ENCODE assay signal across 30 cellular contexts in the genomic region with DNA sequence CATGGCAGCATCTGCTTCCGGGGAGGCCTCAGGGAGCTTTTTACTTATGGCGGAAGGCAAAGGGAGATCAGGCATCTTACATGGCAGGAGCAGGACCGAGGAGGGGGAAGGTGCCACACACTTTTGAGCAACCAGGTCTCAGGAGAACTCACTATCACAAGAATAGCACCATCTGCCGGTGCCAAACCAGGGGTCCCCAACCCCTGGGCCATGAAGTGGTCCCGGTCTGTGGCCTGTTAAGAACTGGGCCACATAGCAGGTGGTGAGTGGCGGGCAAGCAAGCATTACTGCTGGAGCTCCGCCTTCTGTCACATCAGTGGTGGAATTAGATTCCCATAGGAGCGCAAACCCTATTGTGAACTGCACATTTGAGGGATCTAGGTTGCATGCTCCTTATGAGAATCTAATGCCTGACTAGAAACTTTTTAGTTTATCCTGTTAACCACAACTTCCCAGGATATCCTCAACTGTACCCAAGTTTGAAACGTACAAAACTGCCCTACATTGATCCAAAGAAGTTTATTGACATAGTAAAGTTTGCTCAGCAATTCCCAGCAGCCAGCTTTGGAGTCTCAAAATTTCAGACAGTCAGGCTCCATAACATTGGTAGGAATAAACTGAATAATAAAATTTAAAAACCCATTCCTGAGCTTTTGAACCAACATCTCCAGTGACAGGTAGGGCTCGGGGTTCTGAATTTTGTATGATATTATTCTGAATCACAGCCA.
"Had no signal": no experiment of that assay in that cellular context is flagged by ENCODE, and none has a peak within 500 bp of the region (broad histone marks: within the 10 kb centered on the region; RNA-seq: fewer than 3 reads in every experiment).

No MANE protein-coding gene starts in this region.

- H3K27me3 ChIP-seq: brain microvascular endothelial cell, esophagus squamous epithelium had no signal

- DNase-seq: activated CD4-positive, alpha-beta memory T cell treated with anti-CD3 and anti-CD28 coated beads, Interleukin-2, amount 10 ng/mL, durations not matched to agents 7 days and 5 days; activated CD4-positive, alpha-beta T cell treated with anti-CD3 and anti-CD28 coated beads for 1 hour; activated CD4-positive, alpha-beta T cell treated with anti-CD3 and anti-CD28 coated beads for 4 hours; activated CD4-positive, alpha-beta T cell treated with anti-CD3 and anti-CD28 coated beads, Interleukin-2, amount 10 ng/mL, durations not matched to agents 7 days and 5 days; activated CD4-positive, alpha-beta T cell treated with anti-CD3 and anti-CD28 coated beads, Interleukin-2, amount 50 U/mL, for 4 hours; activated CD8-positive, alpha-beta memory T cell treated with anti-CD3 and anti-CD28 coated beads, Interleukin-2, amount 50 U/mL, for 48 hours; activated gamma-delta T cell treated with Interleukin-2 at 50 U/mL for 16 hours; activated naive CD4-positive, alpha-beta T cell treated with anti-CD3 and anti-CD28 coated beads, Interleukin-2, amount 50 U/mL, for 16 hours; activated naive CD4-positive, alpha-beta T cell treated with Interleukin-2 at 50 U/mL for 16 hours; activated T-cell treated with anti-CD3 and anti-CD28 coated beads for 4 hours; activated T-cell treated with anti-CD3 and anti-CD28 coated beads, Interleukin-2, amount 50 U/mL, for 24 hours; activated T-cell treated with anti-CD3 and anti-CD28 coated beads, Interleukin-2, amount 50 U/mL, for 72 hours; amniotic stem cell; anterior cingulate cortex; brain microvascular endothelial cell; dorsolateral prefrontal cortex; effector memory CD8-positive, alpha-beta T cell; esophagus squamous epithelium; foreskin melanocyte; T-helper 2 cell had no signal

- H3K4me1 ChIP-seq: esophagus squamous epithelium, gastroesophageal sphincter had no signal

- H3K9me3 Mint-ChIP-seq: activated CD4-positive, alpha-beta memory T cell treated with anti-CD3 and anti-CD28 coated beads, Interleukin-2, amount 10 ng/mL, durations not matched to agents 7 days and 5 days; activated CD4-positive, alpha-beta T cell treated with anti-CD3 and anti-CD28 coated beads, Interleukin-2, amount 10 ng/mL, durations not matched to agents 7 days and 5 days; activated T-cell treated with anti-CD3 and anti-CD28 coated beads, Interleukin-2, amount 50 U/mL, for 24 hours; activated T-cell treated with anti-CD3 and anti-CD28 coated beads, Interleukin-2, amount 50 U/mL, for 72 hours; central memory CD8-positive, alpha-beta T cell; effector memory CD8-positive, alpha-beta T cell had no signal

- H3K36me3 Mint-ChIP-seq: activated naive CD8-positive, alpha-beta T cell had no signal

- H3K4me1 Mint-ChIP-seq: activated CD4-positive, alpha-beta T cell treated with anti-CD3 and anti-CD28 coated beads, Interleukin-2, amount 10 ng/mL, durations not matched to agents 7 days and 5 days; central memory CD8-positive, alpha-beta T cell had no signal

- ATAC-seq: activated T-cell treated with anti-CD3 and anti-CD28 coated beads, Interleukin-2, amount 50 U/mL, for 72 hours; effector memory CD8-positive, alpha-beta T cell; gastroesophageal sphincter had no signal

- H3K4me3 Mint-ChIP-seq: activated CD4-positive, alpha-beta memory T cell treated with anti-CD3 and anti-CD28 coated beads, Interleukin-2, amount 10 ng/mL, durations not matched to agents 7 days and 5 days; activated CD4-positive, alpha-beta T cell treated with anti-CD3 and anti-CD28 coated beads, Interleukin-2, amount 10 ng/mL, durations not matched to agents 7 days and 5 days; activated naive CD8-positive, alpha-beta T cell; activated T-cell treated with anti-CD3 and anti-CD28 coated beads, Interleukin-2, amount 50 U/mL, for 24 hours; activated T-cell treated with anti-CD3 and anti-CD28 coated beads, Interleukin-2, amount 50 U/mL, for 72 hours; central memory CD8-positive, alpha-beta T cell; dendritic cell treated with granulocyte-macrophage colony-stimulating factor and Interleukin-4, amounts not matched to agents 40 ng/mL and 50 ng/mL, for 4 days; effector memory CD8-positive, alpha-beta T cell had no signal

- FAIRE-seq: astrocyte, bronchial epithelial cell, endometrium, endothelial cell of umbilical vein had no signal

- H3K9me3 ChIP-seq: esophagus squamous epithelium, gastroesophageal sphincter had no signal

- H3K36me3 ChIP-seq: brain microvascular endothelial cell, esophagus squamous epithelium, gastroesophageal sphincter had no signal

- H3K4me3 ChIP-seq: coronary artery, dorsolateral prefrontal cortex, esophagus squamous epithelium, gastroesophageal sphincter had no signal

- H3K27ac ChIP-seq: brain microvascular endothelial cell, coronary artery, dorsolateral prefrontal cortex, epithelial cell of prostate, esophagus squamous epithelium, gastroesophageal sphincter had no signal

- H3K27me3 Mint-ChIP-seq: activated CD4-positive, alpha-beta memory T cell treated with anti-CD3 and anti-CD28 coated beads, Interleukin-2, amount 10 ng/mL, durations not matched to agents 7 days and 5 days; activated CD4-positive, alpha-beta T cell treated with anti-CD3 and anti-CD28 coated beads, Interleukin-2, amount 10 ng/mL, durations not matched to agents 7 days and 5 days; activated naive CD8-positive, alpha-beta T cell; central memory CD8-positive, alpha-beta T cell; dendritic cell treated with granulocyte-macrophage colony-stimulating factor and Interleukin-4, amounts not matched to agents 40 ng/mL and 50 ng/mL, for 4 days; effector memory CD8-positive, alpha-beta T cell had no signal

- H3K27ac Mint-ChIP-seq: activated CD4-positive, alpha-beta memory T cell treated with anti-CD3 and anti-CD28 coated beads, Interleukin-2, amount 10 ng/mL, durations not matched to agents 7 days and 5 days; activated CD4-positive, alpha-beta T cell treated with anti-CD3 and anti-CD28 coated beads, Interleukin-2, amount 10 ng/mL, durations not matched to agents 7 days and 5 days; activated naive CD8-positive, alpha-beta T cell; activated T-cell treated with anti-CD3 and anti-CD28 coated beads, Interleukin-2, amount 50 U/mL, for 24 hours; activated T-cell treated with anti-CD3 and anti-CD28 coated beads, Interleukin-2, amount 50 U/mL, for 72 hours; dendritic cell treated with granulocyte-macrophage colony-stimulating factor and Interleukin-4, amounts not matched to agents 40 ng/mL and 50 ng/mL, for 4 days; effector memory CD8-positive, alpha-beta T cell had no signal
